ENCODE assay signal across 8 cellular contexts in genomic region chr1:38990746-38991637, GRCh38. TPM values are rescaled to one million over a fixed set of nuclear protein-coding genes. Genes with fewer than 3 reads are reported as not detected.
DNase-seq lines count a peak whose midpoint lies in the region; ATAC-seq, FAIRE-seq and TF ChIP-seq lines count a peak whose summit lies in the region.

TSS of gene AKIRIN1 (plus strand) at chr1:38991276. CDS start at chr1:38991381, 105 bp downstream.

- H3K9me3 Mint-ChIP-seq in WTC11: no peaks in the 10 kb centered on the region

- peak within 1 kb of the TSS; percentile 95 for H3K27ac Mint-ChIP-seq in WTC11

- TF ChIP-seq CTCF in AG04450 (IDR thresholded peaks at IDR 0.05; ENCODE audit: low read depth, low read length) (no peak), WTC11 (IDR thresholded peaks at IDR 0.05) (no peak), bronchial epithelial cell (IDR thresholded peaks at IDR 0.05; ENCODE audit: insufficient read depth, low read length, severe bottlenecking) (no peak)

- H3K4me1 Mint-ChIP-seq in WTC11: peaks cover 54% of the 10 kb centered on the region

- peak within 1 kb of the TSS; percentile 92 for H3K4me3 Mint-ChIP-seq in WTC11

- no peak for FAIRE-seq in bronchial epithelial cell (lab: Jason Lieb, UNC)
- no peak for FAIRE-seq in small intestine (lab: Jason Lieb, UNC)

- DNase-seq in AG04450 (ENCODE audit: low read depth, low spot score): peak; percentile 92
- DNase-seq in NCI-H2227 (lab: John Stamatoyannopoulos, UW; ENCODE audit: unreplicated experiment): peak; percentile 98
- DNase-seq in WTC11 (ENCODE audit: low spot score): peak; percentile 100
- DNase-seq in bronchial epithelial cell (ENCODE audit: low read depth): peak; percentile 79
- peak; percentile 99 for DNase-seq in iPS-NIHi11 (ENCODE audit: low spot score)
- peak; percentile 92 for DNase-seq in small intestine

- WGBS in small intestine, 3 donors: 1% methylated on average over 40 to 76 of the region's 76 CpGs

- peak; percentile 94 for ATAC-seq in GM18909 (IDR thresholded peaks at IDR 0.05; ENCODE audit: poor library complexity, unreplicated experiment)
- peak; percentile 92 for ATAC-seq in HG03159 (IDR thresholded peaks at IDR 0.05; ENCODE audit: unreplicated experiment)
- ATAC-seq in WTC11: peak; percentile 84

- H3K4me3 ChIP-seq in AG04450 (ENCODE audit: low read depth, low read length) (peak within 1 kb of the TSS; percentile 87), bronchial epithelial cell (ENCODE audit: low read depth, low read length) (peak within 1 kb of the TSS; percentile 82), small intestine (ENCODE audit: low read depth in 1 of 2, low read length in 2 of 2) (peak within 1 kb of the TSS; percentile 95 to 100)

- H3K27ac ChIP-seq in AG04450 (ENCODE audit: low read depth, low read length): peak within 1 kb of the TSS; percentile 47
- H3K27ac ChIP-seq in small intestine (ENCODE audit: low read depth in 1 of 2, low read length in 1 of 2): peak within 1 kb of the TSS; percentile 85

- no peaks in the 10 kb centered on the region for H3K9me3 ChIP-seq in AG04450 (ENCODE audit: control insufficient read depth, insufficient read depth, low read length)
- no peaks in the 10 kb centered on the region for H3K9me3 ChIP-seq in small intestine (ENCODE audit: control insufficient read depth, low read depth)

- CTCF ChIA-PET in AG04450 (lab: Charles Lee) (interaction anchor here (1.4 kb wide), 1 partner anchor 16 kb away, joined by 4 read pairs; no protein-coding TSS in a partner anchor), WTC11 (lab: Charles Lee) (interaction anchor here (0.6 to 1.0 kb wide), 5 partner anchors 25 to 69 kb away, joined by 3 to 6 read pairs (median 3); partner anchors contain the start of gene RHBDL2)

- H3K27me3 ChIP-seq in AG04450 (ENCODE audit: control insufficient read depth, insufficient read depth, low read length) (no peaks in the 10 kb centered on the region), bronchial epithelial cell (ENCODE audit: control insufficient read depth, insufficient read depth, low read length) (no peaks in the 10 kb centered on the region), small intestine (ENCODE audit: control insufficient read depth in 2 of 2, insufficient read depth in 2 of 2, low read length in 2 of 2) (no peaks in the 10 kb centered on the region)

- H3K36me3 ChIP-seq in bronchial epithelial cell (ENCODE audit: control insufficient read depth, insufficient read depth, low read length) (no peaks in the 10 kb centered on the region), small intestine (ENCODE audit: control insufficient read depth in 2 of 2, insufficient read depth in 2 of 2, low read length in 2 of 2) (no peaks in the 10 kb centered on the region)

- peaks cover 2 to 5% of the 10 kb centered on the region in 2 donors for H3K4me1 ChIP-seq in small intestine (ENCODE audit: control insufficient read depth in 2 of 2, insufficient read depth in 1 of 2, low read depth in 1 of 2, low read length in 1 of 2)

- POLR2A ChIA-PET in AG04450 (lab: Yijun Ruan, JAX) (interaction anchor here (0.8 kb wide), 1 partner anchor 11 kb away, joined by 3 read pairs; no protein-coding TSS in a partner anchor), WTC11 (lab: Charles Lee) (interaction anchor here (0.6 to 1.2 kb wide), 5 partner anchors 10 to 627 kb away, joined by 3 to 5 read pairs (median 3); partner anchors contain the start of gene NDUFS5)

- no peaks in the 10 kb centered on the region for H3K27me3 Mint-ChIP-seq in WTC11 (ENCODE audit: low read depth)

- peaks cover 38% of the 10 kb centered on the region for H3K36me3 Mint-ChIP-seq in WTC11

TF ChIP-seq in WTC11, 78 proteins besides CTCF, POLR2A, EP300 and RAD21 (continues in another document):
- TF ChIP-seq FOXP1 (CRISPR knock-in tag; IDR thresholded peaks at IDR 0.05; ENCODE audit: borderline replicate concordance) (peak; percentile 77; the same call in 1 of the 2 replicates), SP1 (CRISPR knock-in tag; conservative IDR thresholded peaks at IDR 0.05) (peak; percentile 96), ZNF317 (CRISPR knock-in tag; IDR thresholded peaks at IDR 0.05; ENCODE audit: borderline replicate concordance, low read depth) (peak; percentile 51; the same call in 1 of the 2 replicates), USF1 (CRISPR knock-in tag; IDR thresholded peaks at IDR 0.05) (peak; percentile 51), ZNF416 (CRISPR knock-in tag; IDR thresholded peaks at IDR 0.05) (peak; percentile 80), ZMAT4 (CRISPR knock-in tag; IDR thresholded peaks at IDR 0.05) (no peak), SOX15 (CRISPR knock-in tag; IDR thresholded peaks at IDR 0.05) (no peak), MYBL2 (CRISPR knock-in tag; IDR thresholded peaks at IDR 0.05) (peak; percentile 77; the same call in 1 of the 2 replicates), TP53 (CRISPR knock-in tag; IDR thresholded peaks at IDR 0.05) (peak; percentile 69; the same call in 1 of the 2 replicates), JAZF1 (CRISPR knock-in tag; IDR thresholded peaks at IDR 0.05) (no peak), USF2 (CRISPR knock-in tag; IDR thresholded peaks at IDR 0.05) (peak; percentile 38; the same call in 1 of the 2 replicates), SMAD4 (CRISPR knock-in tag; IDR thresholded peaks at IDR 0.05) (peak; percentile 33; the same call in 1 of the 2 replicates), TEAD4 (CRISPR knock-in tag; IDR thresholded peaks at IDR 0.05) (peak; percentile 71; the same call in 1 of the 2 replicates), E2F1 (CRISPR knock-in tag; IDR thresholded peaks at IDR 0.05) (no peak), SMAD3 (CRISPR knock-in tag; IDR thresholded peaks at IDR 0.05; ENCODE audit: borderline replicate concordance) (no peak), FOXP4 (CRISPR knock-in tag; IDR thresholded peaks at IDR 0.05) (peak; percentile 21; the same call in 1 of the 2 replicates)

RNA-seq across cellular contexts. Expression of gene AKIRIN1, which starts in this region (rescaled TPM):
- 62.5 and 74.3 TPM in 2 replicates for polyA plus RNA-seq in AG04450 (2011; rRNA removed)
- 24.5 and 45.5 TPM in 2 replicates for polyA minus RNA-seq in AG04450 (2011; rRNA and poly(A)+ RNA removed)
- total RNA-seq in WTC11 (2021): 183 to 214 TPM (median 212 TPM) in 3 replicates
- total RNA-seq in bronchial epithelial cell: 37.9 and 46.9 TPM in 2 replicates
- polyA plus RNA-seq in small intestine: 10 to 100 TPM; 24.5 to 28.9 (median 28.4) TPM

Comparison
In these comparisons a context has a peak if more than half of its experiments do, and no peak if none do; other contexts are left out.
1. Peak in every context shown above with its lines: DNase-seq, ATAC-seq, H3K4me3 ChIP-seq and H3K27ac ChIP-seq.